1 cellular context compared by ENCODE assay signal in genomic region chr1:87449348-87449963, GRCh38.
TF ChIP-seq lines count a peak whose summit lies in the region.

No MANE protein-coding gene starts in this region.

TF ChIP-seq in GM23338, 12 proteins besides CTCF, POLR2A, EP300 and RAD21 (continued from another document):
- no peak for TF ChIP-seq REST (IDR thresholded peaks at IDR 0.05; ENCODE audit: unreplicated experiment)
